ENCODE assay signal across 15 cellular contexts in genomic region chr3:20042331-20042730, GRCh38. TPM values are rescaled to one million over a fixed set of nuclear protein-coding genes. Genes with fewer than 3 reads are reported as not detected.
DNase-seq lines count a peak whose midpoint lies in the region; ATAC-seq, FAIRE-seq and TF ChIP-seq lines count a peak whose summit lies in the region.
"Had no signal": no experiment of that assay in that cellular context is flagged by ENCODE, and none has a peak within 500 bp of the region (broad histone marks: within the 10 kb centered on the region; RNA-seq: fewer than 3 reads in every experiment).

No MANE protein-coding gene starts in this region.

- H3K27ac Mint-ChIP-seq in IgD-negative memory B cell: peak overlapping the region; percentile 80 to 98 (median 95)

- H3K4me3 ChIP-seq in BLaER1: no peak overlapping the region
- H3K4me3 ChIP-seq in pancreas: no peak overlapping the region

- H3K27ac ChIP-seq in BLaER1 (no peak overlapping the region), cingulate gyrus (ENCODE audit: low read depth, low read length) (peak overlapping the region; percentile 94), pancreas (peak overlapping the region in 3 of 4 donors; percentile 89 to 98 (median 94))

- H3K4me1 ChIP-seq in BLaER1: peaks cover 55% of the 10 kb centered on the region
- H3K4me1 ChIP-seq in pancreas: peaks cover 0 to 34% (median 21%) of the 10 kb centered on the region in 3 donors

- H3K36me3 ChIP-seq in BLaER1 (no peaks in the 10 kb centered on the region), pancreas (no peaks in the 10 kb centered on the region)

- H3K27me3 ChIP-seq in BLaER1 (no peaks in the 10 kb centered on the region), pancreas (no peaks in the 10 kb centered on the region)

- FAIRE-seq in pancreas (lab: Jason Lieb, UNC): no peak
- FAIRE-seq: bronchial epithelial cell had no signal

- no peaks in the 10 kb centered on the region for H3K36me3 Mint-ChIP-seq in IgD-negative memory B cell

- ATAC-seq in pancreas (no peak), HG03457 (IDR thresholded peaks at IDR 0.05; ENCODE audit: unreplicated experiment) (no peak), HG03520 (IDR thresholded peaks at IDR 0.05; ENCODE audit: unreplicated experiment) (no peak)

- H3K9ac ChIP-seq in BLaER1: no peak overlapping the region

- peaks cover 35 to 40% (median 38%) of the 10 kb centered on the region in 3 donors for H3K4me1 Mint-ChIP-seq in IgD-negative memory B cell

- H3K9me3 ChIP-seq in BLaER1 (no peaks in the 10 kb centered on the region), pancreas (no peaks in the 10 kb centered on the region)

- DNase-seq in pancreas (no peak), NCI-H1105 treated with DMSO at 0.1 percent for 48 hours (lab: John Stamatoyannopoulos, UW) (no peak), NCI-H146 (lab: John Stamatoyannopoulos, UW) (no peak)
- DNase-seq: activated CD4-positive, alpha-beta T cell treated with anti-CD3 and anti-CD28 coated beads, Interleukin-2, amount 50 U/mL, for 48 hours; foreskin melanocyte; mesenchymal stem cell; NCI-H2107 had no signal

- H3K9me3 Mint-ChIP-seq in IgD-negative memory B cell: no peaks in the 10 kb centered on the region

- WGBS in pancreas, 2 donors: 16 to 26% methylated on average over 5 of the region's 5 CpGs

- H3K4me2 ChIP-seq in BLaER1: peak overlapping the region; percentile 78

- no peaks in the 10 kb centered on the region for H3K27me3 Mint-ChIP-seq in IgD-negative memory B cell

- intact Hi-C loops in pancreas (cut with DNase I): no loop called here

- H4K20me1 ChIP-seq in BLaER1: peaks cover 25% of the 10 kb centered on the region; the same call in 1 of the 2 replicates

- no peak for TF ChIP-seq CTCF in pancreas (IDR thresholded peaks at IDR 0.05)

- peak overlapping the region in 3 of 4 donors; percentile 96 to 100 (median 99) for H3K4me3 Mint-ChIP-seq in IgD-negative memory B cell

RNA-seq across cellular contexts. Expression of gene KAT2B, which starts 2.1 kb away (rescaled TPM):
- 4.8 TPM for polyA plus RNA-seq in IgD-negative memory B cell
- total RNA-seq in pancreas: 10 to 100 TPM; 13.1 to 21.6 (median 16.0) TPM
- polyA plus RNA-seq in pancreas: 10 to 100 TPM in 1 of 2 donors, 1 to 10 TPM in 1; 8.2 to 14.4 TPM

RNA-seq across cellular contexts. Expression of gene PP2D1, which starts 30.3 kb away (rescaled TPM):
- polyA plus RNA-seq in IgD-negative memory B cell (0.64 TPM), pancreas (not detected)
- not detected for total RNA-seq in pancreas
- total RNA-seq: bronchial epithelial cell, HT1080, smooth muscle cell had no signal
